Comparison of ENCODE assay signal across 8 cellular contexts in genomic region chr6:11918021-11918738, GRCh38.
A peak's percentile ranks its signal among the peaks of the same experiment; 100 is the strongest.
DNase-seq lines count a peak whose midpoint lies in the region; ATAC-seq, FAIRE-seq and TF ChIP-seq lines count a peak whose summit lies in the region.

No MANE protein-coding gene starts in this region.

- no peaks in the 10 kb centered on the region for H3K27me3 ChIP-seq in H9 (ENCODE audit: insufficient read depth, low read length)

- H3K27ac ChIP-seq in H9 (ENCODE audit: insufficient read length, low read depth, low read length) (no peak overlapping the region), kidney (ENCODE audit: low read depth in 2 of 2, low read length in 2 of 2) (no peak overlapping the region)

- TF ChIP-seq POLR2A in GM12892 (IDR thresholded peaks at IDR 0.05; ENCODE audit: low read depth, low read length): no peak

- intact Hi-C loops in kidney (cut with DNase I): no loop called here

- no peaks in the 10 kb centered on the region for H3K23me2 ChIP-seq in H9 (ENCODE audit: insufficient read length, low read depth, low read length, poor library complexity, severe bottlenecking)

- no peaks in the 10 kb centered on the region for H3K36me3 ChIP-seq in kidney (ENCODE audit: control insufficient read depth in 1 of 2, insufficient read depth in 2 of 2, low read length in 2 of 2)

- peaks cover 0 to 7% (median 3%) of the 10 kb centered on the region in 3 experiments; a peak in 3 of 7 replicates for H3K36me3 Mint-ChIP-seq in H9 (ENCODE audit: insufficient read depth in 1 of 3, low read depth in 3 of 3)

- no peak overlapping the region for H3K18ac ChIP-seq in H9 (ENCODE audit: insufficient read length, low read depth, low read length)

- H3K79me1 ChIP-seq in H9 (ENCODE audit: insufficient read depth, low read depth, low read length, poor library complexity, severe bottlenecking): no peaks in the 10 kb centered on the region

- H3K56ac ChIP-seq in H9 (ENCODE audit: insufficient read length, low read depth, low read length): no peak overlapping the region

- no peaks in the 10 kb centered on the region for H3K27me3 Mint-ChIP-seq in H9 (ENCODE audit: low read depth)

- peak overlapping the region in 1 of 3 experiments; percentile 54; a peak in 1 of 7 replicates for H3K27ac Mint-ChIP-seq in H9

- no peak overlapping the region for H4K91ac ChIP-seq in H9 (ENCODE audit: insufficient read length, low read depth, low read length)

- H2BK120ac ChIP-seq in H9 (ENCODE audit: low read depth, low read length, poor library complexity, severe bottlenecking): no peak overlapping the region

- H2AK5ac ChIP-seq in H9 (ENCODE audit: insufficient read length, low read length): no peak overlapping the region

- H3K9ac ChIP-seq in H9 (ENCODE audit: extremely low read depth, insufficient read length, low read length) (no peak overlapping the region), kidney (ENCODE audit: low read length in 2 of 2) (no peak overlapping the region)

- peaks cover 3 to 8% of the 10 kb centered on the region in 2 experiments; a peak in 4 of 5 replicates for H3K9me3 Mint-ChIP-seq in H9

- no peak overlapping the region for H2AFZ ChIP-seq in H9 (ENCODE audit: low read length)

- DNase-seq in AG10803 (ENCODE audit: low read depth): peak; percentile 86
- peak; percentile 27 for DNase-seq in LoVo (ENCODE audit: low spot score)
- DNase-seq in dedifferentiated amniotic fluid mesenchymal stem cell (ENCODE audit: extremely low spot score): peak; percentile 57
- DNase-seq in myocyte (ENCODE audit: low read depth): peak; percentile 62
- no peak for DNase-seq in GM12892 (ENCODE audit: insufficient read length)
- no peak for DNase-seq in H9
- no peak for DNase-seq in kidney

- H3K14ac ChIP-seq in H9 (ENCODE audit: insufficient read depth, low read length): no peak overlapping the region

- H3K4me1 ChIP-seq in H9 (ENCODE audit: insufficient read depth, low read length) (no peaks in the 10 kb centered on the region), kidney (ENCODE audit: control insufficient read depth in 1 of 2, insufficient read depth in 1 of 2, low read depth in 1 of 2, low read length in 2 of 2) (peaks cover 0 to 6% of the 10 kb centered on the region in 2 donors)

- FAIRE-seq in GM12892 (lab: Jason Lieb, UNC) (no peak), kidney (lab: Jason Lieb, UNC) (no peak)

- TF ChIP-seq CTCF in AG10803 (conservative IDR thresholded peaks at IDR 0.05; ENCODE audit: low read length): no peak
- TF ChIP-seq CTCF in H9 (conservative IDR thresholded peaks at IDR 0.05): no peak
- no peak for TF ChIP-seq CTCF in kidney (IDR thresholded peaks at IDR 0.05; ENCODE audit: borderline replicate concordance, extremely low read depth, insufficient read depth)

- H3K4ac ChIP-seq in H9 (ENCODE audit: low read depth, low read length): no peak overlapping the region

- H3K23ac ChIP-seq in H9 (ENCODE audit: insufficient read length, low read depth, low read length): no peak overlapping the region

- H3K4me1 Mint-ChIP-seq in H9: peaks cover 12 to 21% of the 10 kb centered on the region in 2 experiments

- no peak for ATAC-seq in GM18909 (IDR thresholded peaks at IDR 0.05; ENCODE audit: poor library complexity, unreplicated experiment)

- no peak overlapping the region for H3K4me3 ChIP-seq in AG10803 (ENCODE audit: low read length)
- H3K4me3 ChIP-seq in kidney (ENCODE audit: low read length in 2 of 2): no peak overlapping the region

- H3T11ph ChIP-seq in H9 (ENCODE audit: low read length): no peak overlapping the region

- no peaks in the 10 kb centered on the region for H4K20me1 ChIP-seq in H9 (ENCODE audit: control insufficient read depth, insufficient read depth, insufficient read length)

- H3K9me3 ChIP-seq in H9 (ENCODE audit: control insufficient read depth, low read depth, low read length) (no peaks in the 10 kb centered on the region), kidney (ENCODE audit: control insufficient read depth in 1 of 2, low read length in 2 of 2) (no peaks in the 10 kb centered on the region)

- H2BK15ac ChIP-seq in H9 (ENCODE audit: low read depth, low read length): no peak overlapping the region

- H4K8ac ChIP-seq in H9 (replicated peaks; ENCODE audit: insufficient read length, low read depth, low read length): no peak overlapping the region

- H4K5ac ChIP-seq in H9 (ENCODE audit: insufficient read length, low read depth, low read length): no peak overlapping the region

- no peak overlapping the region for H2BK5ac ChIP-seq in H9 (ENCODE audit: insufficient read length, low read length)

- no CpG with 5 or more reads among the region's 8 CpGs for WGBS in H9 (ENCODE audit: extremely low coverage, insufficient read length, low lambda C conversion rate)

- no peaks in the 10 kb centered on the region for H3K79me2 ChIP-seq in H9 (ENCODE audit: insufficient read depth, low read length)

- no peak overlapping the region for H3K4me3 Mint-ChIP-seq in H9

- no peak overlapping the region for H3K4me2 ChIP-seq in H9 (ENCODE audit: insufficient read depth, insufficient read length, low read length)

- no peak overlapping the region for H2BK20ac ChIP-seq in H9 (ENCODE audit: low read depth, low read length, poor library complexity, severe bottlenecking)

- no peak overlapping the region for H2BK12ac ChIP-seq in H9 (ENCODE audit: insufficient read length, low read depth, low read length)

Comparison
In these comparisons a context has a peak if more than half of its experiments do, and no peak if none do; other contexts are left out.
1. DNase-seq: peak in AG10803 (single experiment), LoVo (single experiment), dedifferentiated amniotic fluid mesenchymal stem cell (single experiment) and myocyte (single experiment); none in GM12892 (single experiment), H9 (single experiment) and kidney (single experiment).